8 cellular contexts compared by ENCODE assay signal in genomic region chrX:153946910-153947769, GRCh38. TPM values are rescaled to one million over a fixed set of nuclear protein-coding genes. Genes with fewer than 3 reads are reported as not detected.
DNase-seq lines count a peak whose midpoint lies in the region; ATAC-seq lines count a peak whose summit lies in the region.

No MANE protein-coding gene starts in this region.

- peaks cover 15% of the 10 kb centered on the region for H3K36me3 ChIP-seq in rectal smooth muscle tissue (ENCODE audit: control insufficient read depth, insufficient read depth, low read length)

- peaks cover 3% of the 10 kb centered on the region for H3K27me3 ChIP-seq in rectal smooth muscle tissue (ENCODE audit: control insufficient read depth, insufficient read depth, low read length)

- intact Hi-C loops in Right ventricle myocardium superior (cut with DNase I): loop anchor here (10.0 kb wide), 1 partner anchor 152 kb away; the partner anchor contains the start of genes IDH3G and SSR4

- peak overlapping the region; percentile 76 for H3K27ac ChIP-seq in rectal smooth muscle tissue (ENCODE audit: low read depth, low read length)

- H3K4me3 ChIP-seq in rectal smooth muscle tissue (ENCODE audit: low read length): no peak overlapping the region

- DNase-seq in GDM1 (lab: John Stamatoyannopoulos, UW) (peak; percentile 73), NCI-H1417 (lab: John Stamatoyannopoulos, UW) (peak; percentile 63 to 87 (median 81)), SW480 (ENCODE audit: low spot score) (peak; percentile 70), Right ventricle myocardium superior (peak; percentile 81)
- peak; percentile 42 for DNase-seq in activated naive CD8-positive, alpha-beta T cell treated with anti-CD3 and anti-CD28 coated beads, Interleukin-2, amount 50 U/mL, for 16 hours (ENCODE audit: low read depth, low spot score)

- H3K9ac ChIP-seq in rectal smooth muscle tissue (ENCODE audit: low read length): no peak overlapping the region

- ATAC-seq in HG02610 (IDR thresholded peaks at IDR 0.05; ENCODE audit: unreplicated experiment): peak; percentile 60
- ATAC-seq in Right ventricle myocardium superior (ENCODE audit: poor library complexity): peak; percentile 76
- ATAC-seq in HG03139 (IDR thresholded peaks at IDR 0.05; ENCODE audit: unreplicated experiment): no peak

- H3K4me1 ChIP-seq in rectal smooth muscle tissue (ENCODE audit: control insufficient read depth, insufficient read depth, low read length): peaks cover 16% of the 10 kb centered on the region

RNA-seq across cellular contexts. Expression of gene RENBP, which starts 2.7 kb away (rescaled TPM):
- total RNA-seq in Right ventricle myocardium superior: 11.1 TPM

RNA-seq across cellular contexts. Expression of gene NAA10, which starts 12.3 kb away (rescaled TPM):
- total RNA-seq in Right ventricle myocardium superior: 70.4 TPM

RNA-seq across cellular contexts. Expression of gene ARHGAP4, which starts 21.1 kb away (rescaled TPM):
- 10.3 TPM for total RNA-seq in Right ventricle myocardium superior

RNA-seq across cellular contexts. Expression of gene HCFC1, which starts 24.5 kb away (rescaled TPM):
- 24.7 TPM for total RNA-seq in Right ventricle myocardium superior

RNA-seq across cellular contexts. Expression of gene TMEM187, which starts 25.4 kb away (rescaled TPM):
- total RNA-seq in Right ventricle myocardium superior: 7.1 TPM
